1 cellular context compared by ENCODE assay signal in genomic region chr20:46056970-46057855, GRCh38.
TF ChIP-seq lines count a peak whose summit lies in the region.

No MANE protein-coding gene starts in this region.

TF ChIP-seq in GM12878, 131 proteins besides CTCF, POLR2A, EP300 and RAD21 (continued from another document):
- TF ChIP-seq, protein P1, sequence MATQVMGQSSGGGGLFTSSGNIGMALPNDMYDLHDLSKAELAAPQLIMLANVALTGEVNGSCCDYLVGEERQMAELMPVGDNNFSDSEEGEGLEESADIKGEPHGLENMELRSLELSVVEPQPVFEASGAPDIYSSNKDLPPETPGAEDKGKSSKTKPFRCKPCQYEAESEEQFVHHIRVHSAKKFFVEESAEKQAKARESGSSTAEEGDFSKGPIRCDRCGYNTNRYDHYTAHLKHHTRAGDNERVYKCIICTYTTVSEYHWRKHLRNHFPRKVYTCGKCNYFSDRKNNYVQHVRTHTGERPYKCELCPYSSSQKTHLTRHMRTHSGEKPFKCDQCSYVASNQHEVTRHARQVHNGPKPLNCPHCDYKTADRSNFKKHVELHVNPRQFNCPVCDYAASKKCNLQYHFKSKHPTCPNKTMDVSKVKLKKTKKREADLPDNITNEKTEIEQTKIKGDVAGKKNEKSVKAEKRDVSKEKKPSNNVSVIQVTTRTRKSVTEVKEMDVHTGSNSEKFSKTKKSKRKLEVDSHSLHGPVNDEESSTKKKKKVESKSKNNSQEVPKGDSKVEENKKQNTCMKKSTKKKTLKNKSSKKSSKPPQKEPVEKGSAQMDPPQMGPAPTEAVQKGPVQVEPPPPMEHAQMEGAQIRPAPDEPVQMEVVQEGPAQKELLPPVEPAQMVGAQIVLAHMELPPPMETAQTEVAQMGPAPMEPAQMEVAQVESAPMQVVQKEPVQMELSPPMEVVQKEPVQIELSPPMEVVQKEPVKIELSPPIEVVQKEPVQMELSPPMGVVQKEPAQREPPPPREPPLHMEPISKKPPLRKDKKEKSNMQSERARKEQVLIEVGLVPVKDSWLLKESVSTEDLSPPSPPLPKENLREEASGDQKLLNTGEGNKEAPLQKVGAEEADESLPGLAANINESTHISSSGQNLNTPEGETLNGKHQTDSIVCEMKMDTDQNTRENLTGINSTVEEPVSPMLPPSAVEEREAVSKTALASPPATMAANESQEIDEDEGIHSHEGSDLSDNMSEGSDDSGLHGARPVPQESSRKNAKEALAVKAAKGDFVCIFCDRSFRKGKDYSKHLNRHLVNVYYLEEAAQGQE (IDR thresholded peaks at IDR 0.05; ENCODE audit: low read depth, low read length): peak; percentile 83
- no peak for TF ChIP-seq MTA2 (IDR thresholded peaks at IDR 0.05; ENCODE audit: low read depth)
- TF ChIP-seq MLLT1 (IDR thresholded peaks at IDR 0.05): no peak
- TF ChIP-seq, protein P2, sequence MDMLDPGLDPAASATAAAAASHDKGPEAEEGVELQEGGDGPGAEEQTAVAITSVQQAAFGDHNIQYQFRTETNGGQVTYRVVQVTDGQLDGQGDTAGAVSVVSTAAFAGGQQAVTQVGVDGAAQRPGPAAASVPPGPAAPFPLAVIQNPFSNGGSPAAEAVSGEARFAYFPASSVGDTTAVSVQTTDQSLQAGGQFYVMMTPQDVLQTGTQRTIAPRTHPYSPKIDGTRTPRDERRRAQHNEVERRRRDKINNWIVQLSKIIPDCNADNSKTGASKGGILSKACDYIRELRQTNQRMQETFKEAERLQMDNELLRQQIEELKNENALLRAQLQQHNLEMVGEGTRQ (IDR thresholded peaks at IDR 0.05; ENCODE audit: borderline replicate concordance, low read depth, low read length): no peak
- TF ChIP-seq BCLAF1 (IDR thresholded peaks at IDR 0.05): no peak
- no peak for TF ChIP-seq POLR2AphosphoS5 (IDR thresholded peaks at IDR 0.05; ENCODE audit: low read length)
